Comparison of ENCODE assay signal across 28 cellular contexts in genomic region chr2:138137949-138138348, GRCh38.
"Had no signal": no experiment of that assay in that cellular context is flagged by ENCODE, and none has a peak within 500 bp of the region (broad histone marks: within the 10 kb centered on the region; RNA-seq: fewer than 3 reads in every experiment).

No MANE protein-coding gene starts in this region.

- ATAC-seq: activated T-cell treated with anti-CD3 and anti-CD28 coated beads, Interleukin-2, amount 50 U/mL, for 4 hours; activated T-helper 17 cell treated with anti-CD3 and anti-CD28 coated beads, Interleukin-2, amount 50 U/mL, for 72 hours; body of pancreas; PC-3 had no signal

- FAIRE-seq: RCC 7860 had no signal

- H3K27ac ChIP-seq: ascending aorta, body of pancreas had no signal

- H3K36me3 Mint-ChIP-seq: activated naive CD4-positive, alpha-beta T cell treated with anti-CD3 and anti-CD28 coated beads, Interleukin-2, amount 10 ng/mL, durations not matched to agents 7 days and 5 days; activated naive CD8-positive, alpha-beta T cell treated with anti-CD3 and anti-CD28 coated beads, Interleukin-2, amount 10 ng/mL, durations not matched to agents 7 days and 5 days had no signal

- H3K4me3 Mint-ChIP-seq: activated B cell treated with CpG ODN at 0.5 μM for 24 hours; activated CD4-positive, alpha-beta T cell treated with anti-CD3 and anti-CD28 coated beads, Interleukin-2, amount 10 ng/mL, durations not matched to agents 24 days and 14 days; activated naive CD4-positive, alpha-beta T cell treated with anti-CD3 and anti-CD28 coated beads, Interleukin-2, amount 10 ng/mL, durations not matched to agents 7 days and 5 days; activated naive CD8-positive, alpha-beta T cell treated with anti-CD3 and anti-CD28 coated beads, Interleukin-2, amount 10 ng/mL, durations not matched to agents 7 days and 5 days; activated T-cell treated with anti-CD3 and anti-CD28 coated beads, Interleukin-2, amount 50 U/mL, for 4 hours; activated T-helper 17 cell treated with anti-CD3 and anti-CD28 coated beads, Interleukin-2, amount 50 U/mL, for 72 hours; central memory CD8-positive, alpha-beta T cell; T-helper 1 cell treated with Interleukin-12 subunit alpha and Interleukin-12 subunit beta and Interleukin-4 antibody, amounts not matched to agents 30 μg/mL and 1 μg/mL, for 36 hours had no signal

- DNase-seq: activated B cell treated with CpG ODN at 0.5 μM for 24 hours; activated CD4-positive, alpha-beta T cell treated with anti-CD3 and anti-CD28 coated beads for 1 hour; activated CD4-positive, alpha-beta T cell treated with anti-CD3 and anti-CD28 coated beads, Interleukin-2, amount 10 ng/mL, durations not matched to agents 24 days and 14 days; activated CD4-positive, alpha-beta T cell treated with anti-CD3 and anti-CD28 coated beads, Interleukin-2, amount 50 U/mL, for 48 hours; activated CD8-positive, alpha-beta memory T cell treated with anti-CD3 and anti-CD28 coated beads for 24 hours; activated gamma-delta T cell; activated naive CD4-positive, alpha-beta T cell treated with anti-CD3 and anti-CD28 coated beads, Interleukin-2, amount 10 ng/mL, durations not matched to agents 7 days and 5 days; activated naive CD8-positive, alpha-beta T cell treated with anti-CD3 and anti-CD28 coated beads, Interleukin-2, amount 10 ng/mL, durations not matched to agents 7 days and 5 days; activated T-cell treated with anti-CD3 and anti-CD28 coated beads, Interleukin-2, amount 50 U/mL, for 4 hours; amniotic stem cell; body of pancreas; Karpas-422; MM.1S; NCI-H1105; NCI-H1436; NCI-H1694 treated with DMSO at 0.1 percent for 48 hours; NCI-H2029 treated with DMSO at 0.1 percent for 48 hours; NCI-H345; NCI-H510A; NCI-H526 treated with DMSO at 0.1 percent for 48 hours; NCI-H82; PC-3; SHP77 treated with DMSO at 0.1 percent for 48 hours had no signal

- H3K36me3 ChIP-seq: ascending aorta had no signal

- H3K27me3 Mint-ChIP-seq: activated B cell treated with CpG ODN at 0.5 μM for 24 hours; activated CD4-positive, alpha-beta T cell treated with anti-CD3 and anti-CD28 coated beads, Interleukin-2, amount 10 ng/mL, durations not matched to agents 24 days and 14 days; activated naive CD4-positive, alpha-beta T cell treated with anti-CD3 and anti-CD28 coated beads, Interleukin-2, amount 10 ng/mL, durations not matched to agents 7 days and 5 days; activated naive CD8-positive, alpha-beta T cell treated with anti-CD3 and anti-CD28 coated beads, Interleukin-2, amount 10 ng/mL, durations not matched to agents 7 days and 5 days; activated T-helper 17 cell treated with anti-CD3 and anti-CD28 coated beads, Interleukin-2, amount 50 U/mL, for 72 hours; central memory CD8-positive, alpha-beta T cell had no signal

- H3K27ac Mint-ChIP-seq: activated B cell treated with CpG ODN at 0.5 μM for 24 hours; activated CD4-positive, alpha-beta T cell treated with anti-CD3 and anti-CD28 coated beads, Interleukin-2, amount 10 ng/mL, durations not matched to agents 24 days and 14 days; activated naive CD4-positive, alpha-beta T cell treated with anti-CD3 and anti-CD28 coated beads, Interleukin-2, amount 10 ng/mL, durations not matched to agents 7 days and 5 days; activated naive CD8-positive, alpha-beta T cell treated with anti-CD3 and anti-CD28 coated beads, Interleukin-2, amount 10 ng/mL, durations not matched to agents 7 days and 5 days; activated T-helper 17 cell treated with anti-CD3 and anti-CD28 coated beads, Interleukin-2, amount 50 U/mL, for 72 hours; T-helper 1 cell treated with Interleukin-12 subunit alpha and Interleukin-12 subunit beta and Interleukin-4 antibody, amounts not matched to agents 30 μg/mL and 1 μg/mL, for 36 hours had no signal

- H3K4me1 ChIP-seq: ascending aorta, body of pancreas had no signal

- H3K27me3 ChIP-seq: ascending aorta, body of pancreas had no signal

- H3K9me3 Mint-ChIP-seq: activated B cell treated with CpG ODN at 0.5 μM for 24 hours; activated CD4-positive, alpha-beta T cell treated with anti-CD3 and anti-CD28 coated beads, Interleukin-2, amount 10 ng/mL, durations not matched to agents 24 days and 14 days; activated naive CD4-positive, alpha-beta T cell treated with anti-CD3 and anti-CD28 coated beads, Interleukin-2, amount 10 ng/mL, durations not matched to agents 7 days and 5 days; activated naive CD8-positive, alpha-beta T cell treated with anti-CD3 and anti-CD28 coated beads, Interleukin-2, amount 10 ng/mL, durations not matched to agents 7 days and 5 days; T-helper 1 cell treated with Interleukin-12 subunit alpha and Interleukin-12 subunit beta and Interleukin-4 antibody, amounts not matched to agents 30 μg/mL and 1 μg/mL, for 36 hours had no signal

- H3K4me1 Mint-ChIP-seq: activated B cell treated with CpG ODN at 0.5 μM for 24 hours; activated CD4-positive, alpha-beta T cell treated with anti-CD3 and anti-CD28 coated beads, Interleukin-2, amount 10 ng/mL, durations not matched to agents 24 days and 14 days; activated naive CD4-positive, alpha-beta T cell treated with anti-CD3 and anti-CD28 coated beads, Interleukin-2, amount 10 ng/mL, durations not matched to agents 7 days and 5 days; activated naive CD8-positive, alpha-beta T cell treated with anti-CD3 and anti-CD28 coated beads, Interleukin-2, amount 10 ng/mL, durations not matched to agents 7 days and 5 days; activated T-helper 17 cell treated with anti-CD3 and anti-CD28 coated beads, Interleukin-2, amount 50 U/mL, for 72 hours; central memory CD8-positive, alpha-beta T cell had no signal

- H3K4me3 ChIP-seq: ascending aorta, body of pancreas had no signal

- H3K9me3 ChIP-seq: ascending aorta, body of pancreas had no signal
